In the genomic region with DNA sequence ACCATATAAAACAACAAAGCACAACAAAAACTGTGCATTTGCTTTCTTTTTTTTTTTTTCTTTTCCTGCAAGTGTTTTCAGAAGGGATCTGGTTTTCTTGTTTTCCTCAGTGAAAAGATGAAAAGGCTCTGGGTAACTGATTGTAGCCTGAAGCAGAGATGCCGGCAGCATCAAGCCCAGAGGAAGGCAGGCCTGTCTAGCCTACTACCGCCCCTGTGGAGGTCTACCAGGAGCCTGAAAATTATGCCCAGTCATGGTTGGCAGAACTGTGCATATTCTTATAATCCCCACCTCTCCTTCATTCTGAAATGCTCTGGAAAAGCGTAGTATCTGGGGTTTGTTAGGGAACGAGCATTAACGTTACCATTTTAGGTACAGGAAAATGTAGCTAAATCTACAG, we compare ENCODE assay signal across 14 cellular contexts. TPM values are rescaled to one million over a fixed set of nuclear protein-coding genes. Genes with fewer than 3 reads are reported as not detected.
DNase-seq lines count a peak whose midpoint lies in the region; ATAC-seq and TF ChIP-seq lines count a peak whose summit lies in the region.
"Had no signal": no experiment of that assay in that cellular context is flagged by ENCODE, and none has a peak within 500 bp of the region (broad histone marks: within the 10 kb centered on the region; RNA-seq: fewer than 3 reads in every experiment).

No MANE protein-coding gene starts in this region.

- no peak for DNase-seq in chondrocyte (ENCODE audit: low spot score)
- DNase-seq in mesothelial cell of epicardium (ENCODE audit: low spot score in 2 of 2, unreplicated experiment in 2 of 2), result no peak
- DNase-seq in transverse colon, result no peak
- no peak for DNase-seq in activated CD8-positive, alpha-beta memory T cell treated with anti-CD3 and anti-CD28 coated beads for 24 hours
- DNase-seq in NCI-H2029 treated with DMSO at 0.1 percent for 48 hours (lab: John Stamatoyannopoulos, UW), result no peak
- DNase-seq: activated naive CD4-positive, alpha-beta T cell treated with anti-CD3 and anti-CD28 coated beads, Interleukin-2, amount 10 ng/mL, durations not matched to agents 7 days and 5 days; CD4-positive, CD25-positive, alpha-beta regulatory T cell; stimulated activated CD4-positive, alpha-beta T cell treated with anti-CD3 and anti-CD28 coated beads, Interleukin-4, amount 100 ng/mL, for 4 hours had no signal

- peak overlapping the region; percentile 34; the same call in 1 of the 2 replicates for H3K9ac ChIP-seq in HUES48 (ENCODE audit: low read depth, low read length)

- no peaks in the 10 kb centered on the region for H3K36me3 Mint-ChIP-seq in chondrocyte (ENCODE audit: low read depth)
- no peaks in the 10 kb centered on the region for H3K36me3 Mint-ChIP-seq in mesothelial cell of epicardium
- H3K36me3 Mint-ChIP-seq: activated naive CD4-positive, alpha-beta T cell treated with anti-CD3 and anti-CD28 coated beads, Interleukin-2, amount 10 ng/mL, durations not matched to agents 7 days and 5 days; CD4-positive, CD25-positive, alpha-beta regulatory T cell; stimulated activated memory B cell treated with anti-CD40 and anti-IgM and Interleukin-4, amounts not matched to agents 10 μg/mL and 1 μg/mL and 100 μg/mL, for 72 hours had no signal

- H3K27ac ChIP-seq in HUES48 (ENCODE audit: low read depth, low read length), result peak overlapping the region; percentile 85
- H3K27ac ChIP-seq in transverse colon, result peak overlapping the region; percentile 32 to 81 (median 56)
- H3K27ac ChIP-seq: SJCRH30 had no signal

- H3K27ac Mint-ChIP-seq in chondrocyte (ENCODE audit: unreplicated experiment), result peak overlapping the region; percentile 97
- H3K27ac Mint-ChIP-seq in mesothelial cell of epicardium, result peak overlapping the region; percentile 82
- H3K27ac Mint-ChIP-seq: activated naive CD4-positive, alpha-beta T cell treated with anti-CD3 and anti-CD28 coated beads, Interleukin-2, amount 10 ng/mL, durations not matched to agents 7 days and 5 days; stimulated activated memory B cell treated with anti-CD40 and anti-IgM and Interleukin-4, amounts not matched to agents 10 μg/mL and 1 μg/mL and 100 μg/mL, for 72 hours had no signal

- peaks cover 39% of the 10 kb centered on the region for H3K4me1 ChIP-seq in HUES48 (ENCODE audit: control insufficient read depth, insufficient read depth, low read length)
- H3K4me1 ChIP-seq in transverse colon, result peaks cover 6 to 23% (median 10%) of the 10 kb centered on the region in 4 donors

- H3K27me3 Mint-ChIP-seq in chondrocyte (ENCODE audit: low read depth), result no peaks in the 10 kb centered on the region
- H3K27me3 Mint-ChIP-seq in mesothelial cell of epicardium (ENCODE audit: low read depth), result no peaks in the 10 kb centered on the region

- in situ Hi-C loops in transverse colon (cut with MboI; ENCODE audit: low pct_ligation_motif_present in 1 of 4, low pct_unique_long_range_greater_than_20kb in 1 of 4, low sequenced_read_pairs in 3 of 4), result no loop called here

- no peak for TF ChIP-seq EP300 in transverse colon (IDR thresholded peaks at IDR 0.05; ENCODE audit: low read depth)

- no peak for ATAC-seq in HG03108 (IDR thresholded peaks at IDR 0.05; ENCODE audit: unreplicated experiment)
- ATAC-seq: stimulated activated memory B cell treated with anti-CD40 and anti-IgM and Interleukin-4, amounts not matched to agents 10 μg/mL and 1 μg/mL and 100 μg/mL, for 72 hours had no signal

- H3K27me3 ChIP-seq in HUES48 (ENCODE audit: control insufficient read depth, insufficient read depth, low read length) (no peaks in the 10 kb centered on the region), transverse colon (no peaks in the 10 kb centered on the region)
- H3K27me3 ChIP-seq: MG63, SJCRH30 had no signal

- TF ChIP-seq CTCF in chondrocyte (IDR thresholded peaks at IDR 0.05) (no peak), mesothelial cell of epicardium (IDR thresholded peaks at IDR 0.05; ENCODE audit: unreplicated experiment) (no peak), transverse colon (IDR thresholded peaks at IDR 0.05) (no peak)

- intact Hi-C loops in transverse colon (cut with DNase I; ENCODE audit: low total_unique reads), result no loop called here

- H3K4me1 Mint-ChIP-seq in chondrocyte (ENCODE audit: low read depth), result peaks cover 81% of the 10 kb centered on the region
- H3K4me1 Mint-ChIP-seq in mesothelial cell of epicardium, result peaks cover 79% of the 10 kb centered on the region
- H3K4me1 Mint-ChIP-seq: activated naive CD4-positive, alpha-beta T cell treated with anti-CD3 and anti-CD28 coated beads, Interleukin-2, amount 10 ng/mL, durations not matched to agents 7 days and 5 days; CD4-positive, CD25-positive, alpha-beta regulatory T cell had no signal

- no peaks in the 10 kb centered on the region for H3K36me3 ChIP-seq in HUES48 (ENCODE audit: control insufficient read depth, insufficient read depth, low read length)
- H3K36me3 ChIP-seq in transverse colon, result no peaks in the 10 kb centered on the region
- H3K36me3 ChIP-seq: MG63 had no signal

- no peaks in the 10 kb centered on the region for H3K9me3 Mint-ChIP-seq in chondrocyte (ENCODE audit: low read depth)
- H3K9me3 Mint-ChIP-seq in mesothelial cell of epicardium, result no peaks in the 10 kb centered on the region
- H3K9me3 Mint-ChIP-seq: activated naive CD4-positive, alpha-beta T cell treated with anti-CD3 and anti-CD28 coated beads, Interleukin-2, amount 10 ng/mL, durations not matched to agents 7 days and 5 days; CD4-positive, CD25-positive, alpha-beta regulatory T cell; stimulated activated memory B cell treated with anti-CD40 and anti-IgM and Interleukin-4, amounts not matched to agents 10 μg/mL and 1 μg/mL and 100 μg/mL, for 72 hours had no signal

- no peak overlapping the region for H3K4me3 Mint-ChIP-seq in chondrocyte (ENCODE audit: unreplicated experiment)
- H3K4me3 Mint-ChIP-seq in mesothelial cell of epicardium, result no peak overlapping the region
- H3K4me3 Mint-ChIP-seq: activated naive CD4-positive, alpha-beta T cell treated with anti-CD3 and anti-CD28 coated beads, Interleukin-2, amount 10 ng/mL, durations not matched to agents 7 days and 5 days; CD4-positive, CD25-positive, alpha-beta regulatory T cell; stimulated activated memory B cell treated with anti-CD40 and anti-IgM and Interleukin-4, amounts not matched to agents 10 μg/mL and 1 μg/mL and 100 μg/mL, for 72 hours had no signal

- H3K4me3 ChIP-seq in HUES48 (ENCODE audit: low read depth, low read length) (no peak overlapping the region), transverse colon (no peak overlapping the region)
- H3K4me3 ChIP-seq: MG63, SJCRH30 had no signal

- H3K9me3 ChIP-seq in HUES48 (ENCODE audit: control insufficient read depth, insufficient read depth, low read length), result no peaks in the 10 kb centered on the region
- no peaks in the 10 kb centered on the region for H3K9me3 ChIP-seq in transverse colon
- H3K9me3 ChIP-seq: MG63, SJCRH30 had no signal

- TF ChIP-seq POLR2A in transverse colon (IDR thresholded peaks at IDR 0.05), result no peak

- WGBS in transverse colon (ENCODE audit: low coverage in 1 of 2), 2 donors, result 76 to 82% methylated on average over 4 to 5 of the region's 5 CpGs

RNA-seq across cellular contexts. Expression of gene MEDAG, which starts 32.6 kb away (rescaled TPM):
- total RNA-seq in chondrocyte (2.8 to 21.0 TPM (median 19.0 TPM) in 3 replicates), mesothelial cell of epicardium (7.5 to 7.9 TPM (median 7.7 TPM) in 3 replicates), transverse colon (10 to 100 TPM in 2 of 4 donors, 1 to 10 TPM in 2; 5.4 to 30.8 (median 10.0) TPM)
- total RNA-seq: activated CD8-positive, alpha-beta memory T cell treated with anti-CD3 and anti-CD28 coated beads for 36 hours; CD4-positive, CD25-positive, alpha-beta regulatory T cell had no signal

RNA-seq across cellular contexts. Expression of gene TEX26, which starts 58.9 kb away (rescaled TPM):
- not detected in 3 replicates for total RNA-seq in chondrocyte
- total RNA-seq in mesothelial cell of epicardium, result not detected in 3 replicates
- not detected for total RNA-seq in transverse colon
- total RNA-seq: activated CD8-positive, alpha-beta memory T cell treated with anti-CD3 and anti-CD28 coated beads for 36 hours; CD4-positive, CD25-positive, alpha-beta regulatory T cell; SJCRH30 had no signal
